27 cellular contexts compared by ENCODE assay signal in genomic region chr12:12039897-12040296, GRCh38. TPM values are rescaled to one million over a fixed set of nuclear protein-coding genes. Genes with fewer than 3 reads are reported as not detected.
"Had no signal": no experiment of that assay in that cellular context is flagged by ENCODE, and none has a peak within 500 bp of the region (broad histone marks: within the 10 kb centered on the region; RNA-seq: fewer than 3 reads in every experiment).

No MANE protein-coding gene starts in this region.

- DNase-seq: activated CD4-positive, alpha-beta T cell treated with anti-CD3 and anti-CD28 coated beads for 48 hours; activated CD4-positive, alpha-beta T cell treated with anti-CD3 and anti-CD28 coated beads, Interleukin-2, amount 50 U/mL, for 4 hours; activated CD4-positive, CD25-positive, alpha-beta regulatory T cell treated with anti-CD3 and anti-CD28 coated beads, Interleukin-2, amount 50 U/mL, for 72 hours; activated gamma-delta T cell; activated naive CD4-positive, alpha-beta T cell treated with anti-CD3 and anti-CD28 coated beads for 36 hours; activated T-cell treated with anti-CD3 and anti-CD28 coated beads, Interleukin-2, amount 50 U/mL, for 48 hours; amygdala; MG63; MV-4-11; NCI-H1092 treated with DMSO at 0.1 percent for 48 hours; NCI-H1417 treated with DMSO at 0.1 percent for 48 hours; NCI-H1694; NCI-H2029; NCI-H345; NCI-H510A; NCI-H69; NK-92 treated with Interleukin-12 subunit alpha and Interleukin-12 subunit beta, amount 100 ng/mL, for 24 hours; OCI-M1; SHP77 treated with DMSO at 0.1 percent for 48 hours had no signal

- H3K9me3 Mint-ChIP-seq: activated naive CD4-positive, alpha-beta T cell treated with anti-CD3 and anti-CD28 coated beads for 36 hours; activated T-helper 17 cell treated with anti-CD3 and anti-CD28 coated beads, Interleukin-2, amount 50 U/mL, for 72 hours; T-helper 1 cell treated with Interleukin-12 subunit alpha and Interleukin-12 subunit beta and Interleukin-4 antibody, amounts not matched to agents 30 μg/mL and 1 μg/mL, for 36 hours had no signal

- H3K9me3 ChIP-seq: MG63 had no signal

- H3K4me1 Mint-ChIP-seq: activated T-helper 17 cell treated with anti-CD3 and anti-CD28 coated beads, Interleukin-2, amount 50 U/mL, for 72 hours; brain had no signal

- H3K4me3 Mint-ChIP-seq: activated naive CD4-positive, alpha-beta T cell treated with anti-CD3 and anti-CD28 coated beads for 36 hours; activated naive CD8-positive, alpha-beta T cell; activated T-helper 17 cell treated with anti-CD3 and anti-CD28 coated beads, Interleukin-2, amount 50 U/mL, for 72 hours; brain; T-helper 1 cell treated with Interleukin-12 subunit alpha and Interleukin-12 subunit beta and Interleukin-4 antibody, amounts not matched to agents 30 μg/mL and 1 μg/mL, for 36 hours had no signal

- H3K27ac ChIP-seq: KMS-11 had no signal

- H3K36me3 Mint-ChIP-seq: activated naive CD8-positive, alpha-beta T cell; brain had no signal

- ATAC-seq: activated T-helper 17 cell treated with anti-CD3 and anti-CD28 coated beads, Interleukin-2, amount 50 U/mL, for 72 hours; Panc1 had no signal

- H3K36me3 ChIP-seq: MG63 had no signal

- H3K27ac Mint-ChIP-seq: activated naive CD4-positive, alpha-beta T cell treated with anti-CD3 and anti-CD28 coated beads for 36 hours; activated naive CD8-positive, alpha-beta T cell; activated T-helper 17 cell treated with anti-CD3 and anti-CD28 coated beads, Interleukin-2, amount 50 U/mL, for 72 hours; T-helper 1 cell treated with Interleukin-12 subunit alpha and Interleukin-12 subunit beta and Interleukin-4 antibody, amounts not matched to agents 30 μg/mL and 1 μg/mL, for 36 hours had no signal

- H3K27me3 Mint-ChIP-seq: brain had no signal

- H3K4me3 ChIP-seq: MG63 had no signal

RNA-seq across cellular contexts. Expression of gene BCL2L14, which starts 30.8 kb away (rescaled TPM):
- total RNA-seq: astrocyte, SK-MEL-5 had no signal
